ENCODE assay signal across 8 cellular contexts in the genomic region with DNA sequence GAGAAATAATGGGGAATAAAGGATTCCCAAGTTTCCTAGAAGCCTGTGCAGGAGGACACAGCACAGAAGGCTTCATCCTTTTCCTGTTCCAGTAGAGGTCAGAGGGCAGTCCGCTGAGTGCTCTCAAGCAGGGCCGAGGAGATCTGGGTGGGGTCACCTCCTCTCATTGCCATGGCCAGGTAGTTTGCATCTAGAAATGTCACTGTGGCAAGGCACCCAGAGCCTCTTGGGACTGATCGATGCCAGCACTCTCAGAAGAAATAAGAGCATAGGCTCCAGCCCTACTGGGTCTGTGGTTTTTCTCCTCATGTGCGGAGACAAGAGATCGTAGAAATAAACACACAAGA. TPM values are rescaled to one million over a fixed set of nuclear protein-coding genes. Genes with fewer than 3 reads are reported as not detected.
DNase-seq lines count a peak whose midpoint lies in the region; ATAC-seq and TF ChIP-seq lines count a peak whose summit lies in the region.

No MANE protein-coding gene starts in this region.

- peak overlapping the region; percentile 90 for H3K4me3 Mint-ChIP-seq in CD8-positive, alpha-beta T cell
- H3K4me3 Mint-ChIP-seq in immature natural killer cell, result peak overlapping the region; percentile 87 to 94 (median 92)

- ATAC-seq in CD8-positive, alpha-beta T cell, result peak; percentile 35
- ATAC-seq in GM21390 (IDR thresholded peaks at IDR 0.05; ENCODE audit: unreplicated experiment), result peak; percentile 45

- no peak for TF ChIP-seq CTCF in CD8-positive, alpha-beta T cell (IDR thresholded peaks at IDR 0.05)
- no peak for TF ChIP-seq CTCF in GM10248 (IDR thresholded peaks at IDR 0.05; ENCODE audit: control extremely low read depth, extremely low read depth, low read depth, missing control alignments)

- DNase-seq in CD8-positive, alpha-beta T cell, result no peak
- DNase-seq in Jurkat, Clone E6-1 (ENCODE audit: low read depth, low spot score), result no peak
- DNase-seq in immature natural killer cell (no peak), AG08396 (ENCODE audit: low spot score) (no peak), NCI-H2081 treated with DMSO at 0.1 percent for 48 hours (lab: John Stamatoyannopoulos, UW) (no peak), NCI-H82 treated with DMSO at 0.1 percent for 48 hours (lab: John Stamatoyannopoulos, UW; ENCODE audit: unreplicated experiment) (no peak), GM10248 (ENCODE audit: extremely low spot score) (no peak)

- intact Hi-C loops in CD8-positive, alpha-beta T cell (cut with DNase I, micrococcal nuclease), result loop anchor here in 1 of 2 experiments (5.0 to 10.0 kb wide), 3 partner anchors 285 to 675 kb away; a partner anchor contains a TSS

- no peaks in the 10 kb centered on the region for H3K9me3 ChIP-seq in CD8-positive, alpha-beta T cell (ENCODE audit: low read length)

- H3K36me3 Mint-ChIP-seq in CD8-positive, alpha-beta T cell, result peaks cover 59% of the 10 kb centered on the region
- peaks cover 4 to 23% (median 22%) of the 10 kb centered on the region in 3 donors for H3K36me3 Mint-ChIP-seq in immature natural killer cell

- H3K9me3 Mint-ChIP-seq in CD8-positive, alpha-beta T cell, result no peaks in the 10 kb centered on the region
- H3K9me3 Mint-ChIP-seq in immature natural killer cell, result no peaks in the 10 kb centered on the region

- POLR2A ChIA-PET in CD8-positive, alpha-beta T cell (lab: Charles Lee), result interaction anchor here (3.3 kb wide), 1 partner anchor 8 kb away, joined by 19 read pairs; a partner anchor contains a TSS
- POLR2A ChIA-PET in GM10248 (lab: Yijun Ruan, JAX), result interaction anchor here (0.9 kb wide), 1 partner anchor 113 kb away, joined by 3 read pairs; no protein-coding TSS in a partner anchor

- CTCF ChIA-PET in CD8-positive, alpha-beta T cell (lab: Charles Lee), result interaction anchor here (0.7 to 10.6 kb wide), 10 partner anchors 8 to 116 kb away, joined by 3 to 192 read pairs (median 3); a partner anchor contains a TSS
- CTCF ChIA-PET in GM10248 (lab: Yijun Ruan, JAX), result interaction anchor here (0.7 to 7.8 kb wide), 13 partner anchors 10 to 107 kb away, joined by 3 to 116 read pairs (median 10); a partner anchor contains a TSS

- H3K4me3 ChIP-seq in CD8-positive, alpha-beta T cell (ENCODE audit: low read depth, low read length), result peak overlapping the region; percentile 76
- H3K4me3 ChIP-seq in Jurkat, Clone E6-1 (ENCODE audit: low read length), result peak overlapping the region; percentile 56

- no peaks in the 10 kb centered on the region for H3K27me3 Mint-ChIP-seq in CD8-positive, alpha-beta T cell (ENCODE audit: low read depth)
- H3K27me3 Mint-ChIP-seq in immature natural killer cell (ENCODE audit: low read depth in 3 of 3), result peaks cover 0 to 4% (median 0%) of the 10 kb centered on the region in 3 donors

- H3K4me1 Mint-ChIP-seq in CD8-positive, alpha-beta T cell (ENCODE audit: low read depth), result peaks cover 56% of the 10 kb centered on the region
- peaks cover 39 to 48% of the 10 kb centered on the region in 2 donors for H3K4me1 Mint-ChIP-seq in immature natural killer cell

- peaks cover 39% of the 10 kb centered on the region for H3K4me1 ChIP-seq in CD8-positive, alpha-beta T cell (ENCODE audit: insufficient read depth, low read length)

- peaks cover 23% of the 10 kb centered on the region for H3K36me3 ChIP-seq in CD8-positive, alpha-beta T cell (ENCODE audit: insufficient read depth, low read length)

- no peaks in the 10 kb centered on the region for H3K27me3 ChIP-seq in CD8-positive, alpha-beta T cell (ENCODE audit: insufficient read depth, low read length)

- H3K27ac ChIP-seq in CD8-positive, alpha-beta T cell (ENCODE audit: low read depth, low read length), result peak overlapping the region; percentile 95

- H3K27ac Mint-ChIP-seq in CD8-positive, alpha-beta T cell, result peak overlapping the region; percentile 99
- peak overlapping the region; percentile 95 to 100 (median 98) for H3K27ac Mint-ChIP-seq in immature natural killer cell

RNA-seq across cellular contexts. Expression of a gene that starts 7.9 kb away (rescaled TPM):
- total RNA-seq in CD8-positive, alpha-beta T cell, result 10 to 100 TPM; 78.4 to 81.2 TPM
- 53.0 TPM for polyA plus RNA-seq in Jurkat, Clone E6-1 (2012; ENCODE audit: insufficient read depth, insufficient read length)
- 10 to 100 TPM; 49.8 to 85.4 (median 77.4) TPM for polyA plus RNA-seq in immature natural killer cell
